Comparison of ENCODE assay signal across 13 cellular contexts in the genomic region with DNA sequence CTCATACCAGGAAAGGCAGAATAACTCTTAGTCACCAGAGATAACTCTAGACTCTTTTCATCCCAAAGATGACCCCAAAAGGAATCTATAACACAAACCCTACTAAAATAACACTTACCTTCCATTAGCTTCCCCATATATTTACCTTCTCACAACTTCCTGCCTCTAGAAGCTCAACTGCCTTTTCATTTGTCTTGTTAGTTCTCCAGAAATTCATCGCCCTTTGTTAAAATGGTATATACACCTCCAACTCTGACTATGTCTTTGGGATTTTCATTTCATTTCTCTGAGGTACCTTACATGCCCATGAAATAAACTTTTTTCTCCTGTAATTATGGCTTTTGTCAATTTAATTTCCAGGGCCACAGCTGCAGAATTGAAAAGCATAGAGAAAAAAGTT.
DNase-seq lines count a peak whose midpoint lies in the region; TF ChIP-seq lines count a peak whose summit lies in the region.
"Had no signal": no experiment of that assay in that cellular context is flagged by ENCODE, and none has a peak within 500 bp of the region (broad histone marks: within the 10 kb centered on the region; RNA-seq: fewer than 3 reads in every experiment).

No MANE protein-coding gene starts in this region.

- CTCF ChIA-PET in HEK293 (lab: Yijun Ruan, JAX), result no interaction called here

- TF ChIP-seq CTCF in HEK293 (tag by site-specific recombination; IDR thresholded peaks at IDR 0.05), result no peak

- H3K36me3 ChIP-seq in HEK293 (ENCODE audit: control insufficient read depth in 2 of 2, insufficient read depth in 1 of 2, low read length in 2 of 2), result no peaks in the 10 kb centered on the region
- H3K36me3 ChIP-seq: BLaER1 treated with 17β-estradiol and CSF1 and Interleukin-3, amounts not matched to agents 10 nM and 100 nM had no signal

- DNase-seq in DMS53 (lab: John Stamatoyannopoulos, UW), result peak; percentile 31
- DNase-seq in DMS53 treated with DMSO at 0.1 percent for 48 hours (lab: John Stamatoyannopoulos, UW; ENCODE audit: unreplicated experiment), result no peak
- no peak for DNase-seq in NCI-H1417 (lab: John Stamatoyannopoulos, UW)
- no peak for DNase-seq in HUDEP-2 (lab: John Stamatoyannopoulos, UW; ENCODE audit: unreplicated experiment in 76 of 76)
- DNase-seq: AML-193; CD4-positive, alpha-beta T cell; CD8-positive, alpha-beta T cell; DMS79 treated with DMSO at 0.1 percent for 48 hours had no signal

- no peaks in the 10 kb centered on the region for H3K9me3 ChIP-seq in HEK293 (ENCODE audit: control insufficient read depth, insufficient read depth, low read depth, low read length)
- H3K9me3 ChIP-seq: A549; BLaER1 treated with 17β-estradiol and CSF1 and Interleukin-3, amounts not matched to agents 10 nM and 100 nM had no signal

- no peak overlapping the region for H3K27ac ChIP-seq in HEK293 (ENCODE audit: extremely low read depth, low read depth, low read length)
- H3K27ac ChIP-seq: 22Rv1; A549; BLaER1 treated with 17β-estradiol and CSF1 and Interleukin-3, amounts not matched to agents 10 nM and 100 nM had no signal

- H3K4me3 ChIP-seq in HEK293 (ENCODE audit: low read depth, low read length), result no peak overlapping the region
- H3K4me3 ChIP-seq: A549; BLaER1 treated with 17β-estradiol and CSF1 and Interleukin-3, amounts not matched to agents 10 nM and 100 nM; GM12878 had no signal

- peaks cover 11% of the 10 kb centered on the region for H3K4me1 ChIP-seq in HEK293 (ENCODE audit: control insufficient read depth, insufficient read depth, low read length)

- POLR2A ChIA-PET in HEK293 (lab: Yijun Ruan, JAX), result no interaction called here

TF ChIP-seq in HEK293, 187 proteins besides CTCF, POLR2A, EP300 and RAD21:
- TF ChIP-seq SETDB1 (IDR thresholded peaks at IDR 0.05; ENCODE audit: insufficient read length, low read length) (peak; percentile 40), RBAK (tag by site-specific recombination; IDR thresholded peaks at IDR 0.05) (no peak), ZNF138 (tag by site-specific recombination; IDR thresholded peaks at IDR 0.05; ENCODE audit: borderline replicate concordance) (no peak), ZNF211 (tag by site-specific recombination; IDR thresholded peaks at IDR 0.05; ENCODE audit: low read depth) (peak; percentile 93)
TF ChIP-seq in HEK293: peak in this region for 2.
